26 cellular contexts compared by ENCODE assay signal in genomic region chr1:189657131-189657530, GRCh38.
A peak's percentile ranks its signal among the peaks of the same experiment; 100 is the strongest.
DNase-seq lines count a peak whose midpoint lies in the region; ATAC-seq, FAIRE-seq and TF ChIP-seq lines count a peak whose summit lies in the region.
"Had no signal": no experiment of that assay in that cellular context is flagged by ENCODE, and none has a peak within 500 bp of the region (broad histone marks: within the 10 kb centered on the region; RNA-seq: fewer than 3 reads in every experiment).

No MANE protein-coding gene starts in this region.

- H3F3A ChIP-seq in PC-3 (ENCODE audit: low read length, unreplicated experiment): no peaks in the 10 kb centered on the region

- no peaks in the 10 kb centered on the region for H3K36me3 ChIP-seq in A673 (ENCODE audit: insufficient read depth, low read length, poor library complexity, severe bottlenecking)
- H3K36me3 ChIP-seq in PC-3 (ENCODE audit: low read depth, low read length): no peaks in the 10 kb centered on the region
- H3K36me3 ChIP-seq in adrenal gland (replicated peaks in 1 of 2): no peaks in the 10 kb centered on the region

- ATAC-seq in PC-3: no peak
- ATAC-seq in stimulated activated naive CD8-positive, alpha-beta T cell treated with anti-CD3 and anti-CD28 coated beads, Interleukin-15, Interleukin-2, amounts not matched to agents 100 U/mL and 50 U/mL, for 24 hours: no peak
- ATAC-seq: Panc1 had no signal

- BruUV-seq in A673 (replicated peaks; lab: Mats Ljungman, UMichigan): no TSS peak
- BruUV-seq in PC-3 (replicated peaks; lab: Mats Ljungman, UMichigan): no TSS peak

- H3K4me3 ChIP-seq in A673 (ENCODE audit: low read depth, low read length, poor library complexity, severe bottlenecking) (no peak overlapping the region), PC-3 (ENCODE audit: low read length) (no peak overlapping the region), adrenal gland (no peak overlapping the region)

- H3K4me2 ChIP-seq in PC-3 (ENCODE audit: low read length): no peak overlapping the region

- H3K4me3 Mint-ChIP-seq in neural crest cell: peak overlapping the region; percentile 38
- H3K4me3 Mint-ChIP-seq: B cell; CD14-positive monocyte; CD8-positive, alpha-beta memory T cell had no signal

- peak; percentile 72 for FAIRE-seq in D721Med (lab: Jason Lieb, UNC)
- FAIRE-seq: G401.6 had no signal

- H4K20me1 ChIP-seq in PC-3 (ENCODE audit: low read length): no peaks in the 10 kb centered on the region

- no peak for TF ChIP-seq POLR2A in adrenal gland (IDR thresholded peaks at IDR 0.05)

- no peak for TF ChIP-seq CTCF in A673 (conservative IDR thresholded peaks at IDR 0.05; ENCODE audit: low read depth, low read length)
- no peak for TF ChIP-seq CTCF in D721Med (IDR thresholded peaks at IDR 0.05; ENCODE audit: insufficient read depth, missing control alignments)
- no peak for TF ChIP-seq CTCF in PC-3 (conservative IDR thresholded peaks at IDR 0.05; ENCODE audit: low read depth, low read length)
- no peak for TF ChIP-seq CTCF in neural crest cell (conservative IDR thresholded peaks at IDR 0.05)
- TF ChIP-seq CTCF in adrenal gland (IDR thresholded peaks at IDR 0.05): no peak

- H3K9me3 Mint-ChIP-seq in neural crest cell: peaks cover under 1% of the 10 kb centered on the region

- WGBS in adrenal gland, 4 donors: 66 to 77% (median 72%) methylated on average over 2 of the region's 2 CpGs

- POLR2A ChIA-PET in A673 (lab: Charles Lee; ENCODE audit: low non-redundant PET) (no interaction called here), PC-3 (lab: Charles Lee; ENCODE audit: unreplicated experiment) (no interaction called here)

- H3K4me1 Mint-ChIP-seq in neural crest cell: peaks cover 40% of the 10 kb centered on the region
- H3K4me1 Mint-ChIP-seq: B cell; CD14-positive monocyte; CD8-positive, alpha-beta memory T cell had no signal

- intact Hi-C loops in A673 (cut with micrococcal nuclease; ENCODE audit: unreplicated experiment) (loop anchor here (5.0 kb wide), 1 partner anchor 225 kb away; no protein-coding TSS in a partner anchor), PC-3 (cut with micrococcal nuclease) (no loop called here), adrenal gland (cut with DNase I) (no loop called here)

- CTCF ChIA-PET in A673 (lab: Charles Lee) (no interaction called here), PC-3 (lab: Charles Lee) (no interaction called here)

- H2AFZ ChIP-seq in PC-3 (ENCODE audit: low read length): 0 out of 2 replicates have a peak overlapping the region, but pooled peaks have one; percentile 6

- no peak overlapping the region for H3K9ac ChIP-seq in PC-3 (ENCODE audit: low read length)

- no peaks in the 10 kb centered on the region for H3K79me2 ChIP-seq in PC-3 (ENCODE audit: low read length)

- H3K27me3 ChIP-seq in A673 (replicated peaks; ENCODE audit: insufficient read depth, low read depth, low read length, poor library complexity) (no peaks in the 10 kb centered on the region), PC-3 (ENCODE audit: low read length) (no peaks in the 10 kb centered on the region), adrenal gland (no peaks in the 10 kb centered on the region)

- no peaks in the 10 kb centered on the region for H3K27me3 Mint-ChIP-seq in neural crest cell (ENCODE audit: low read depth)
- H3K27me3 Mint-ChIP-seq: B cell; CD8-positive, alpha-beta memory T cell had no signal

- H3K4me1 ChIP-seq in A673 (ENCODE audit: insufficient read depth, low read length, poor library complexity, severe bottlenecking) (peaks cover 23% of the 10 kb centered on the region), PC-3 (ENCODE audit: insufficient read depth, low read length) (peaks cover 30% of the 10 kb centered on the region), adrenal gland (replicated peaks in 1 of 2) (no peaks in the 10 kb centered on the region)

- H3K27ac ChIP-seq in A673 (ENCODE audit: low read depth, low read length, poor library complexity, severe bottlenecking) (no peak overlapping the region), PC-3 (ENCODE audit: low read length) (peak overlapping the region; percentile 31; the same call in 1 of the 2 replicates), adrenal gland (no peak overlapping the region)
- H3K27ac ChIP-seq: RWPE1 had no signal

- H3K27ac Mint-ChIP-seq in neural crest cell (ENCODE audit: unreplicated experiment): peak overlapping the region; percentile 81
- H3K27ac Mint-ChIP-seq: B cell; CD14-positive monocyte; CD8-positive, alpha-beta memory T cell had no signal

- H3K36me3 Mint-ChIP-seq in neural crest cell (ENCODE audit: low read depth): no peaks in the 10 kb centered on the region
- H3K36me3 Mint-ChIP-seq: CD14-positive monocyte; CD8-positive, alpha-beta memory T cell had no signal

- H3K9me3 ChIP-seq in A673 (ENCODE audit: low read depth, low read length, poor library complexity, severe bottlenecking): no peaks in the 10 kb centered on the region
- no peaks in the 10 kb centered on the region for H3K9me3 ChIP-seq in PC-3 (ENCODE audit: low read length)
- H3K9me3 ChIP-seq in adrenal gland (replicated peaks in 1 of 3): no peaks in the 10 kb centered on the region

- H3K9me2 ChIP-seq in PC-3 (replicated peaks; ENCODE audit: low read length): no peaks in the 10 kb centered on the region

- peak; percentile 33 for DNase-seq in A673 (ENCODE audit: low spot score)
- DNase-seq in D721Med (ENCODE audit: insufficient read length, low spot score): no peak
- peak; percentile 1 for DNase-seq in PC-3
- DNase-seq in neural crest cell (ENCODE audit: low read depth, low spot score): no peak
- no peak for DNase-seq in stimulated activated naive CD8-positive, alpha-beta T cell treated with anti-CD3 and anti-CD28 coated beads, Interleukin-15, Interleukin-2, amounts not matched to agents 100 U/mL and 50 U/mL, for 24 hours
- DNase-seq in dermis blood vessel endothelial cell: no peak
- DNase-seq in adrenal gland: no peak
- DNase-seq: Calu3; CD8-positive, alpha-beta memory T cell; DMS153; H7; IMR-90; KG1; MM.1S; NCI-H1417; NCI-H187; NCI-H2081 treated with DMSO at 0.1 percent for 48 hours; NCI-H446; NCI-H524 treated with DMSO at 0.1 percent for 48 hours; SHP77 treated with DMSO at 0.1 percent for 48 hours; T-helper 2 cell had no signal

Comparison
In these comparisons a context has a peak if more than half of its experiments do, and no peak if none do; other contexts are left out.
1. DNase-seq: peak in A673 (single experiment) and PC-3 (single experiment); none in D721Med (single experiment), neural crest cell (single experiment), stimulated activated naive CD8-positive, alpha-beta T cell treated with anti-CD3 and anti-CD28 coated beads, Interleukin-15, Interleukin-2, amounts not matched to agents 100 U/mL and 50 U/mL, for 24 hours (single experiment), dermis blood vessel endothelial cell (single experiment) and adrenal gland (0 of 7).